17 cellular contexts compared by ENCODE assay signal in the genomic region with DNA sequence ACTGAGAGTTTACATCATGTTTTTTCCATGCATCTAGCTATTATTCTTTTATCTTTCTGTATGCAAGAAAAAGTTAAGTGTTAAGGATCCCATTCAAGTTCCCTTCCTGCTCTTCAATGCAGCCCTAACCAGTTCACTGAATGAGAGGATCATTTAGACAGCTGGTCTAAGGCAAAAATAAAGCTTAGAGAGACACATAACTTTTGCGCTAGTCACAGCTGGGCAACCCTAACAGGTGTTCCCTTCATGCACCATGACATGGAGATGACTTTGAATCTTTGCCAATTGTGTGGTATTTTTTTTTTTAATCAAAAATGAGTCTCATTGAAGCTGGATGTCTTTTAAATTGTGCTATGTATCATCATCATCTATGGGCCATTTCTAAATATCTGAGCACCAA.
"Had no signal": no experiment of that assay in that cellular context is flagged by ENCODE, and none has a peak within 500 bp of the region (broad histone marks: within the 10 kb centered on the region; RNA-seq: fewer than 3 reads in every experiment).

No MANE protein-coding gene starts in this region.

- H3K27me3 Mint-ChIP-seq: activated CD4-positive, alpha-beta T cell treated with anti-CD3 and anti-CD28 coated beads, Interleukin-2, amount 10 ng/mL, durations not matched to agents 7 days and 5 days; activated naive CD8-positive, alpha-beta T cell; brain; dendritic cell treated with granulocyte-macrophage colony-stimulating factor and Interleukin-4, amounts not matched to agents 40 ng/mL and 50 ng/mL, for 4 days; effector memory CD8-positive, alpha-beta T cell; stimulated activated naive CD8-positive, alpha-beta T cell treated with anti-CD3 and anti-CD28 coated beads, Interleukin-15, amount 100 ng/mL, for 72 hours had no signal

- H3K4me3 Mint-ChIP-seq: activated CD4-positive, alpha-beta T cell treated with anti-CD3 and anti-CD28 coated beads, Interleukin-2, amount 10 ng/mL, durations not matched to agents 7 days and 5 days; activated naive CD8-positive, alpha-beta T cell; dendritic cell treated with granulocyte-macrophage colony-stimulating factor and Interleukin-4, amounts not matched to agents 40 ng/mL and 50 ng/mL, for 4 days; effector memory CD8-positive, alpha-beta T cell; naive thymus-derived CD8-positive, alpha-beta T cell; stimulated activated naive CD8-positive, alpha-beta T cell treated with anti-CD3 and anti-CD28 coated beads, Interleukin-15, amount 100 ng/mL, for 72 hours had no signal

- FAIRE-seq: frontal cortex, islet of Langerhans had no signal

- H3K4me1 Mint-ChIP-seq: activated CD4-positive, alpha-beta T cell treated with anti-CD3 and anti-CD28 coated beads, Interleukin-2, amount 10 ng/mL, durations not matched to agents 7 days and 5 days; naive thymus-derived CD8-positive, alpha-beta T cell; stimulated activated naive CD8-positive, alpha-beta T cell treated with anti-CD3 and anti-CD28 coated beads, Interleukin-15, amount 100 ng/mL, for 72 hours had no signal

- DNase-seq: activated CD4-positive, alpha-beta T cell treated with anti-CD3 and anti-CD28 coated beads, Interleukin-2, amount 10 ng/mL, durations not matched to agents 7 days and 5 days; activated CD8-positive, alpha-beta memory T cell treated with anti-CD3 and anti-CD28 coated beads for 24 hours; activated gamma-delta T cell treated with Interleukin-2 at 50 U/mL for 16 hours; amniotic stem cell; effector memory CD8-positive, alpha-beta T cell; naive thymus-derived CD8-positive, alpha-beta T cell; occipital lobe; right cardiac atrium; spleen; stimulated activated naive CD8-positive, alpha-beta T cell treated with anti-CD3 and anti-CD28 coated beads, Interleukin-15, amount 100 ng/mL, for 72 hours had no signal

- H3K9me3 Mint-ChIP-seq: activated CD4-positive, alpha-beta T cell treated with anti-CD3 and anti-CD28 coated beads, Interleukin-2, amount 10 ng/mL, durations not matched to agents 7 days and 5 days; brain; dendritic cell treated with granulocyte-macrophage colony-stimulating factor and Interleukin-4, amounts not matched to agents 40 ng/mL and 50 ng/mL, for 4 days; type B pancreatic cell had no signal

- H3K27ac Mint-ChIP-seq: activated CD4-positive, alpha-beta T cell treated with anti-CD3 and anti-CD28 coated beads, Interleukin-2, amount 10 ng/mL, durations not matched to agents 7 days and 5 days; activated naive CD8-positive, alpha-beta T cell; dendritic cell treated with granulocyte-macrophage colony-stimulating factor and Interleukin-4, amounts not matched to agents 40 ng/mL and 50 ng/mL, for 4 days; effector memory CD8-positive, alpha-beta T cell; naive thymus-derived CD8-positive, alpha-beta T cell; stimulated activated naive CD8-positive, alpha-beta T cell treated with anti-CD3 and anti-CD28 coated beads, Interleukin-15, amount 100 ng/mL, for 72 hours had no signal

- H3K36me3 Mint-ChIP-seq: activated naive CD8-positive, alpha-beta T cell; brain; naive thymus-derived CD8-positive, alpha-beta T cell; type B pancreatic cell had no signal

- ATAC-seq: effector memory CD8-positive, alpha-beta T cell; left lobe of liver; naive thymus-derived CD8-positive, alpha-beta T cell; stimulated activated naive CD8-positive, alpha-beta T cell treated with anti-CD3 and anti-CD28 coated beads, Interleukin-15, amount 100 ng/mL, for 72 hours had no signal
